1 cellular context compared by ENCODE assay signal in the genomic region with DNA sequence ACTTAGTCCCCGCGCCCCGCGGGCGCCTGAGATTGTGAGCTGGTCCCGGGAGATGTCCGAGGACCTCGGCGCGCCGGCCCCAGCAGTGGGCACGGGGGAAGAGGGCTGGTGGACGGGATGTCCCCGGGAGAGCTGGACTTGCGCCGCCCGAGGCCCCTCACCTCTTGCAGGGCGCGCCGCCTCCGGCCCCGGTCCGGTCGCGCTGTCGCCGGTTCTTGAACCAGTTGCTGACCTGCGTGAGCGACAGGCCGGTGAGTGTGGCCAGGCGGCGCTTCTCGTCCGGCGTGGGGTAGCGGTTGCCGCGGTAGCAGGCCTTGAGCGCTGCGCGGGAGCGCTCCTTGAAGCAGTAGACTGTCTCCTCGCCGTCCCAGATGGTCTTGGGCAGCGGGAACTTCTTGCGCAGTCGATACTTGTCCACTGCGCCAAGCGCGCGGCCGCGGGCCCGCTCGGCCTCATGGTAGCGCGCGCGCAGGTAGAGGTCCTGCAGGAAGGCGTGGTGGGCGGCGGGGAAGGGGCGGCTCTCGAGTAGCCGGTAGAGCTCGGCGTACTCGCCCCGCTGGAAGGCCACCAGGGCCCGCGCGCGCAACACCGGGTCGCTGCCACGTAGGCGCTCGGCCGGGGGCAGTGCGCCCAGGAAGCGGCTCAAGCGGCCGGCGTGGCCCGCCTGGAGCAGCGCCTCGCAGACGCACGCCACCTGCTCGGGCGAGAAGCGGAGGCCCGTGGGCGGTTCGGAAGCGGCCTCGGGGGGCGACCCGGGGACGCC.
TF ChIP-seq lines count a peak whose summit lies in the region.

No MANE protein-coding gene starts in this region.

TF ChIP-seq in K562, 482 proteins besides CTCF, POLR2A, EP300 and RAD21 (continued from another document and continues in another):
- TF ChIP-seq, protein P1, sequence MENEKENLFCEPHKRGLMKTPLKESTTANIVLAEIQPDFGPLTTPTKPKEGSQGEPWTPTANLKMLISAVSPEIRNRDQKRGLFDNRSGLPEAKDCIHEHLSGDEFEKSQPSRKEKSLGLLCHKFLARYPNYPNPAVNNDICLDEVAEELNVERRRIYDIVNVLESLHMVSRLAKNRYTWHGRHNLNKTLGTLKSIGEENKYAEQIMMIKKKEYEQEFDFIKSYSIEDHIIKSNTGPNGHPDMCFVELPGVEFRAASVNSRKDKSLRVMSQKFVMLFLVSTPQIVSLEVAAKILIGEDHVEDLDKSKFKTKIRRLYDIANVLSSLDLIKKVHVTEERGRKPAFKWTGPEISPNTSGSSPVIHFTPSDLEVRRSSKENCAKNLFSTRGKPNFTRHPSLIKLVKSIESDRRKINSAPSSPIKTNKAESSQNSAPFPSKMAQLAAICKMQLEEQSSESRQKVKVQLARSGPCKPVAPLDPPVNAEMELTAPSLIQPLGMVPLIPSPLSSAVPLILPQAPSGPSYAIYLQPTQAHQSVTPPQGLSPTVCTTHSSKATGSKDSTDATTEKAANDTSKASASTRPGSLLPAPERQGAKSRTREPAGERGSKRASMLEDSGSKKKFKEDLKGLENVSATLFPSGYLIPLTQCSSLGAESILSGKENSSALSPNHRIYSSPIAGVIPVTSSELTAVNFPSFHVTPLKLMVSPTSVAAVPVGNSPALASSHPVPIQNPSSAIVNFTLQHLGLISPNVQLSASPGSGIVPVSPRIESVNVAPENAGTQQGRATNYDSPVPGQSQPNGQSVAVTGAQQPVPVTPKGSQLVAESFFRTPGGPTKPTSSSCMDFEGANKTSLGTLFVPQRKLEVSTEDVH (IDR thresholded peaks at IDR 0.05; ENCODE audit: low read depth, partially characterized antibody): no peak
- TF ChIP-seq FOXK2 (conservative IDR thresholded peaks at IDR 0.05 in 1 of 2, IDR thresholded peaks at IDR 0.05 in 1 of 2; ENCODE audit: low read depth in 2 of 2): no peak
- TF ChIP-seq, protein P2, sequence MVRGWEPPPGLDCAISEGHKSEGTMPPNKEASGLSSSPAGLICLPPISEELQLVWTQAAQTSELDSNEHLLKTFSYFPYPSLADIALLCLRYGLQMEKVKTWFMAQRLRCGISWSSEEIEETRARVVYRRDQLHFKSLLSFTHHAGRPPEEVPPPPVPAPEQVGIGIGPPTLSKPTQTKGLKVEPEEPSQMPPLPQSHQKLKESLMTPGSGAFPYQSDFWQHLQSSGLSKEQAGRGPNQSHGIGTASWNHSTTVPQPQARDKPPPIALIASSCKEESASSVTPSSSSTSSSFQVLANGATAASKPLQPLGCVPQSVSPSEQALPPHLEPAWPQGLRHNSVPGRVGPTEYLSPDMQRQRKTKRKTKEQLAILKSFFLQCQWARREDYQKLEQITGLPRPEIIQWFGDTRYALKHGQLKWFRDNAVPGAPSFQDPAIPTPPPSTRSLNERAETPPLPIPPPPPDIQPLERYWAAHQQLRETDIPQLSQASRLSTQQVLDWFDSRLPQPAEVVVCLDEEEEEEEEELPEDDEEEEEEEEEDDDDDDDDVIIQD (CRISPR knock-in tag; IDR thresholded peaks at IDR 0.05): no peak
- TF ChIP-seq SMAD4 (CRISPR knock-in tag; conservative IDR thresholded peaks at IDR 0.05): peak; percentile 45; the same call in 1 of the 2 replicates
- no peak for TF ChIP-seq POLR2H (tag; IDR thresholded peaks at IDR 0.05; ENCODE audit: low read depth)
- TF ChIP-seq, protein P3, sequence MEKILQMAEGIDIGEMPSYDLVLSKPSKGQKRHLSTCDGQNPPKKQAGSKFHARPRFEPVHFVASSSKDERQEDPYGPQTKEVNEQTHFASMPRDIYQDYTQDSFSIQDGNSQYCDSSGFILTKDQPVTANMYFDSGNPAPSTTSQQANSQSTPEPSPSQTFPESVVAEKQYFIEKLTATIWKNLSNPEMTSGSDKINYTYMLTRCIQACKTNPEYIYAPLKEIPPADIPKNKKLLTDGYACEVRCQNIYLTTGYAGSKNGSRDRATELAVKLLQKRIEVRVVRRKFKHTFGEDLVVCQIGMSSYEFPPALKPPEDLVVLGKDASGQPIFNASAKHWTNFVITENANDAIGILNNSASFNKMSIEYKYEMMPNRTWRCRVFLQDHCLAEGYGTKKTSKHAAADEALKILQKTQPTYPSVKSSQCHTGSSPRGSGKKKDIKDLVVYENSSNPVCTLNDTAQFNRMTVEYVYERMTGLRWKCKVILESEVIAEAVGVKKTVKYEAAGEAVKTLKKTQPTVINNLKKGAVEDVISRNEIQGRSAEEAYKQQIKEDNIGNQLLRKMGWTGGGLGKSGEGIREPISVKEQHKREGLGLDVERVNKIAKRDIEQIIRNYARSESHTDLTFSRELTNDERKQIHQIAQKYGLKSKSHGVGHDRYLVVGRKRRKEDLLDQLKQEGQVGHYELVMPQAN (IDR thresholded peaks at IDR 0.05; ENCODE audit: borderline replicate concordance): no peak
- TF ChIP-seq MTF1 (CRISPR knock-in tag; IDR thresholded peaks at IDR 0.05; ENCODE audit: borderline replicate concordance): no peak
- peak; percentile 40 for TF ChIP-seq SUPT5H (IDR thresholded peaks at IDR 0.05)
- TF ChIP-seq, protein P4, sequence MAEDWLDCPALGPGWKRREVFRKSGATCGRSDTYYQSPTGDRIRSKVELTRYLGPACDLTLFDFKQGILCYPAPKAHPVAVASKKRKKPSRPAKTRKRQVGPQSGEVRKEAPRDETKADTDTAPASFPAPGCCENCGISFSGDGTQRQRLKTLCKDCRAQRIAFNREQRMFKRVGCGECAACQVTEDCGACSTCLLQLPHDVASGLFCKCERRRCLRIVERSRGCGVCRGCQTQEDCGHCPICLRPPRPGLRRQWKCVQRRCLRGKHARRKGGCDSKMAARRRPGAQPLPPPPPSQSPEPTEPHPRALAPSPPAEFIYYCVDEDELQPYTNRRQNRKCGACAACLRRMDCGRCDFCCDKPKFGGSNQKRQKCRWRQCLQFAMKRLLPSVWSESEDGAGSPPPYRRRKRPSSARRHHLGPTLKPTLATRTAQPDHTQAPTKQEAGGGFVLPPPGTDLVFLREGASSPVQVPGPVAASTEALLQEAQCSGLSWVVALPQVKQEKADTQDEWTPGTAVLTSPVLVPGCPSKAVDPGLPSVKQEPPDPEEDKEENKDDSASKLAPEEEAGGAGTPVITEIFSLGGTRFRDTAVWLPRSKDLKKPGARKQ (CRISPR knock-in tag; IDR thresholded peaks at IDR 0.05): no peak
- TF ChIP-seq HOXB6 (CRISPR knock-in tag; IDR thresholded peaks at IDR 0.05; ENCODE audit: borderline replicate concordance): no peak
- TF ChIP-seq SETDB1 (IDR thresholded peaks at IDR 0.05; ENCODE audit: low read length): no peak
- TF ChIP-seq, protein P5, sequence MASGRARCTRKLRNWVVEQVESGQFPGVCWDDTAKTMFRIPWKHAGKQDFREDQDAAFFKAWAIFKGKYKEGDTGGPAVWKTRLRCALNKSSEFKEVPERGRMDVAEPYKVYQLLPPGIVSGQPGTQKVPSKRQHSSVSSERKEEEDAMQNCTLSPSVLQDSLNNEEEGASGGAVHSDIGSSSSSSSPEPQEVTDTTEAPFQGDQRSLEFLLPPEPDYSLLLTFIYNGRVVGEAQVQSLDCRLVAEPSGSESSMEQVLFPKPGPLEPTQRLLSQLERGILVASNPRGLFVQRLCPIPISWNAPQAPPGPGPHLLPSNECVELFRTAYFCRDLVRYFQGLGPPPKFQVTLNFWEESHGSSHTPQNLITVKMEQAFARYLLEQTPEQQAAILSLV (tag; IDR thresholded peaks at IDR 0.05): no peak
- TF ChIP-seq DIDO1 (tag; IDR thresholded peaks at IDR 0.05; ENCODE audit: low read depth): no peak
- no peak for TF ChIP-seq FOXJ3 (CRISPR knock-in tag; IDR thresholded peaks at IDR 0.05)
- no peak for TF ChIP-seq CREM (IDR thresholded peaks at IDR 0.05; ENCODE audit: low read depth)
- TF ChIP-seq TAF9B (IDR thresholded peaks at IDR 0.05; ENCODE audit: partially characterized antibody): no peak
- TF ChIP-seq KLF1 (tag; IDR thresholded peaks at IDR 0.05): no peak
- peak; percentile 45 for TF ChIP-seq RBM22 (IDR thresholded peaks at IDR 0.05; ENCODE audit: low read depth, low read length, poor library complexity, severe bottlenecking)
- TF ChIP-seq GABPB1 (CRISPR knock-in tag; IDR thresholded peaks at IDR 0.05): 0 out of 2 replicates have a peak, but pooled peaks have one; percentile 20
- TF ChIP-seq FOXA1 (IDR thresholded peaks at IDR 0.05; ENCODE audit: borderline replicate concordance): no peak
- TF ChIP-seq, protein P6, sequence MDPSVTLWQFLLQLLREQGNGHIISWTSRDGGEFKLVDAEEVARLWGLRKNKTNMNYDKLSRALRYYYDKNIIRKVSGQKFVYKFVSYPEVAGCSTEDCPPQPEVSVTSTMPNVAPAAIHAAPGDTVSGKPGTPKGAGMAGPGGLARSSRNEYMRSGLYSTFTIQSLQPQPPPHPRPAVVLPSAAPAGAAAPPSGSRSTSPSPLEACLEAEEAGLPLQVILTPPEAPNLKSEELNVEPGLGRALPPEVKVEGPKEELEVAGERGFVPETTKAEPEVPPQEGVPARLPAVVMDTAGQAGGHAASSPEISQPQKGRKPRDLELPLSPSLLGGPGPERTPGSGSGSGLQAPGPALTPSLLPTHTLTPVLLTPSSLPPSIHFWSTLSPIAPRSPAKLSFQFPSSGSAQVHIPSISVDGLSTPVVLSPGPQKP (CRISPR knock-in tag; IDR thresholded peaks at IDR 0.05): no peak
- TF ChIP-seq, protein P7, sequence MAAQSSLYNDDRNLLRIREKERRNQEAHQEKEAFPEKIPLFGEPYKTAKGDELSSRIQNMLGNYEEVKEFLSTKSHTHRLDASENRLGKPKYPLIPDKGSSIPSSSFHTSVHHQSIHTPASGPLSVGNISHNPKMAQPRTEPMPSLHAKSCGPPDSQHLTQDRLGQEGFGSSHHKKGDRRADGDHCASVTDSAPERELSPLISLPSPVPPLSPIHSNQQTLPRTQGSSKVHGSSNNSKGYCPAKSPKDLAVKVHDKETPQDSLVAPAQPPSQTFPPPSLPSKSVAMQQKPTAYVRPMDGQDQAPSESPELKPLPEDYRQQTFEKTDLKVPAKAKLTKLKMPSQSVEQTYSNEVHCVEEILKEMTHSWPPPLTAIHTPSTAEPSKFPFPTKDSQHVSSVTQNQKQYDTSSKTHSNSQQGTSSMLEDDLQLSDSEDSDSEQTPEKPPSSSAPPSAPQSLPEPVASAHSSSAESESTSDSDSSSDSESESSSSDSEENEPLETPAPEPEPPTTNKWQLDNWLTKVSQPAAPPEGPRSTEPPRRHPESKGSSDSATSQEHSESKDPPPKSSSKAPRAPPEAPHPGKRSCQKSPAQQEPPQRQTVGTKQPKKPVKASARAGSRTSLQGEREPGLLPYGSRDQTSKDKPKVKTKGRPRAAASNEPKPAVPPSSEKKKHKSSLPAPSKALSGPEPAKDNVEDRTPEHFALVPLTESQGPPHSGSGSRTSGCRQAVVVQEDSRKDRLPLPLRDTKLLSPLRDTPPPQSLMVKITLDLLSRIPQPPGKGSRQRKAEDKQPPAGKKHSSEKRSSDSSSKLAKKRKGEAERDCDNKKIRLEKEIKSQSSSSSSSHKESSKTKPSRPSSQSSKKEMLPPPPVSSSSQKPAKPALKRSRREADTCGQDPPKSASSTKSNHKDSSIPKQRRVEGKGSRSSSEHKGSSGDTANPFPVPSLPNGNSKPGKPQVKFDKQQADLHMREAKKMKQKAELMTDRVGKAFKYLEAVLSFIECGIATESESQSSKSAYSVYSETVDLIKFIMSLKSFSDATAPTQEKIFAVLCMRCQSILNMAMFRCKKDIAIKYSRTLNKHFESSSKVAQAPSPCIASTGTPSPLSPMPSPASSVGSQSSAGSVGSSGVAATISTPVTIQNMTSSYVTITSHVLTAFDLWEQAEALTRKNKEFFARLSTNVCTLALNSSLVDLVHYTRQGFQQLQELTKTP (IDR thresholded peaks at IDR 0.05; ENCODE audit: low read depth in 1 of 2, partially characterized antibody in 2 of 2): no peak
- no peak for TF ChIP-seq ZNF12 (CRISPR knock-in tag; IDR thresholded peaks at IDR 0.05)
- TF ChIP-seq SRF (CRISPR knock-in tag; IDR thresholded peaks at IDR 0.05): no peak
- TF ChIP-seq, protein P8, sequence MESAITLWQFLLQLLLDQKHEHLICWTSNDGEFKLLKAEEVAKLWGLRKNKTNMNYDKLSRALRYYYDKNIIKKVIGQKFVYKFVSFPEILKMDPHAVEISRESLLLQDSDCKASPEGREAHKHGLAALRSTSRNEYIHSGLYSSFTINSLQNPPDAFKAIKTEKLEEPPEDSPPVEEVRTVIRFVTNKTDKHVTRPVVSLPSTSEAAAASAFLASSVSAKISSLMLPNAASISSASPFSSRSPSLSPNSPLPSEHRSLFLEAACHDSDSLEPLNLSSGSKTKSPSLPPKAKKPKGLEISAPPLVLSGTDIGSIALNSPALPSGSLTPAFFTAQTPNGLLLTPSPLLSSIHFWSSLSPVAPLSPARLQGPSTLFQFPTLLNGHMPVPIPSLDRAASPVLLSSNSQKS (CRISPR knock-in tag; IDR thresholded peaks at IDR 0.05): no peak
- TF ChIP-seq PML (IDR thresholded peaks at IDR 0.05; ENCODE audit: low read length): no peak
- no peak for TF ChIP-seq SMAD2 (IDR thresholded peaks at IDR 0.05; ENCODE audit: low read depth, low read length)
- no peak for TF ChIP-seq ZNF174 (CRISPR knock-in tag; IDR thresholded peaks at IDR 0.05)
- TF ChIP-seq FUS (optimal IDR thresholded peaks at IDR 0.05; ENCODE audit: low read depth, low read length): peak; percentile 24
- TF ChIP-seq NFIX (CRISPR knock-in tag; IDR thresholded peaks at IDR 0.05; ENCODE audit: low read depth): no peak
- no peak for TF ChIP-seq NFYB (IDR thresholded peaks at IDR 0.05; ENCODE audit: extremely low read depth, insufficient read length)
- no peak for TF ChIP-seq ZNF133 (CRISPR knock-in tag; IDR thresholded peaks at IDR 0.05)
- no peak for TF ChIP-seq ZNF696 (CRISPR knock-in tag; conservative IDR thresholded peaks at IDR 0.05)
- no peak for TF ChIP-seq JUNB (CRISPR knock-in tag; conservative IDR thresholded peaks at IDR 0.05)
- no peak for TF ChIP-seq TRIM24 (IDR thresholded peaks at IDR 0.05)
- no peak for TF ChIP-seq RBM25 (IDR thresholded peaks at IDR 0.05; ENCODE audit: low read depth, low read length, severe bottlenecking)
- TF ChIP-seq, protein P9, sequence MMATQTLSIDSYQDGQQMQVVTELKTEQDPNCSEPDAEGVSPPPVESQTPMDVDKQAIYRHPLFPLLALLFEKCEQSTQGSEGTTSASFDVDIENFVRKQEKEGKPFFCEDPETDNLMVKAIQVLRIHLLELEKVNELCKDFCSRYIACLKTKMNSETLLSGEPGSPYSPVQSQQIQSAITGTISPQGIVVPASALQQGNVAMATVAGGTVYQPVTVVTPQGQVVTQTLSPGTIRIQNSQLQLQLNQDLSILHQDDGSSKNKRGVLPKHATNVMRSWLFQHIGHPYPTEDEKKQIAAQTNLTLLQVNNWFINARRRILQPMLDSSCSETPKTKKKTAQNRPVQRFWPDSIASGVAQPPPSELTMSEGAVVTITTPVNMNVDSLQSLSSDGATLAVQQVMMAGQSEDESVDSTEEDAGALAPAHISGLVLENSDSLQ (IDR thresholded peaks at IDR 0.05): peak; percentile 75
- TF ChIP-seq, protein P10, sequence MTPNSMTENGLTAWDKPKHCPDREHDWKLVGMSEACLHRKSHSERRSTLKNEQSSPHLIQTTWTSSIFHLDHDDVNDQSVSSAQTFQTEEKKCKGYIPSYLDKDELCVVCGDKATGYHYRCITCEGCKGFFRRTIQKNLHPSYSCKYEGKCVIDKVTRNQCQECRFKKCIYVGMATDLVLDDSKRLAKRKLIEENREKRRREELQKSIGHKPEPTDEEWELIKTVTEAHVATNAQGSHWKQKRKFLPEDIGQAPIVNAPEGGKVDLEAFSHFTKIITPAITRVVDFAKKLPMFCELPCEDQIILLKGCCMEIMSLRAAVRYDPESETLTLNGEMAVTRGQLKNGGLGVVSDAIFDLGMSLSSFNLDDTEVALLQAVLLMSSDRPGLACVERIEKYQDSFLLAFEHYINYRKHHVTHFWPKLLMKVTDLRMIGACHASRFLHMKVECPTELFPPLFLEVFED (CRISPR knock-in tag; conservative IDR thresholded peaks at IDR 0.05): no peak
- TF ChIP-seq ZNF134 (CRISPR knock-in tag; conservative IDR thresholded peaks at IDR 0.05): no peak
- no peak for TF ChIP-seq HDAC3 (IDR thresholded peaks at IDR 0.05; ENCODE audit: borderline replicate concordance, partially characterized antibody)
- no peak for TF ChIP-seq SNRNP70 (optimal IDR thresholded peaks at IDR 0.05; ENCODE audit: low read depth, low read length)
- TF ChIP-seq ZNF830 (CRISPR knock-in tag; IDR thresholded peaks at IDR 0.05): no peak
- no peak for TF ChIP-seq ZFP30 (CRISPR knock-in tag; IDR thresholded peaks at IDR 0.05; ENCODE audit: borderline replicate concordance)
- TF ChIP-seq GATAD2A (IDR thresholded peaks at IDR 0.05): 0 out of 2 replicates have a peak, but pooled peaks have one; percentile 44
- TF ChIP-seq NFIC (IDR thresholded peaks at IDR 0.05): no peak
